14 cellular contexts compared by ENCODE assay signal in genomic region chr16:50744911-50745310, GRCh38. TPM values are rescaled to one million over a fixed set of nuclear protein-coding genes. Genes with fewer than 3 reads are reported as not detected.
DNase-seq lines count a peak whose midpoint lies in the region; ATAC-seq, FAIRE-seq and TF ChIP-seq lines count a peak whose summit lies in the region.
"Had no signal": no experiment of that assay in that cellular context is flagged by ENCODE, and none has a peak within 500 bp of the region (broad histone marks: within the 10 kb centered on the region; RNA-seq: fewer than 3 reads in every experiment).

No MANE protein-coding gene starts in this region.

- no peak for TF ChIP-seq POLR2A in GM12892 (IDR thresholded peaks at IDR 0.05; ENCODE audit: low read depth, low read length)

- intact Hi-C loops in mucosa of descending colon (cut with DNase I, micrococcal nuclease) = no loop called here

- no peak for FAIRE-seq in GM12892 (lab: Jason Lieb, UNC)

- H3K27ac Mint-ChIP-seq in activated naive CD8-positive, alpha-beta T cell = peak overlapping the region; percentile 98
- peak overlapping the region; percentile 97 for H3K27ac Mint-ChIP-seq in memory B cell

- no peak overlapping the region for H3K4me3 ChIP-seq in mucosa of descending colon

- peaks cover 5% of the 10 kb centered on the region for H3K36me3 ChIP-seq in mucosa of descending colon (ENCODE audit: low read depth)

- H3K9me3 ChIP-seq in mucosa of descending colon = no peaks in the 10 kb centered on the region

- peak overlapping the region; percentile 95 for H3K4me3 Mint-ChIP-seq in activated naive CD8-positive, alpha-beta T cell
- H3K4me3 Mint-ChIP-seq in memory B cell = peak overlapping the region; percentile 33

- TF ChIP-seq CTCF in mucosa of descending colon (IDR thresholded peaks at IDR 0.05) = no peak

- no peaks in the 10 kb centered on the region for H3K9me3 Mint-ChIP-seq in activated naive CD8-positive, alpha-beta T cell (ENCODE audit: low read depth)
- no peaks in the 10 kb centered on the region for H3K9me3 Mint-ChIP-seq in memory B cell

- peak; percentile 37 for DNase-seq in AG08396 (ENCODE audit: low spot score)
- peak; percentile 57 for DNase-seq in HCEC 1CT
- no peak for DNase-seq in memory B cell (ENCODE audit: low spot score in 2 of 2)
- DNase-seq in SIG-M5 treated with dmso at 0.1 percent for 504 hours (lab: John Stamatoyannopoulos, UW; ENCODE audit: unreplicated experiment) = no peak
- no peak for DNase-seq in mucosa of descending colon
- no peak for DNase-seq in SIG-M5 (lab: John Stamatoyannopoulos, UW)
- DNase-seq in GM12892 (ENCODE audit: insufficient read length) = no peak
- DNase-seq: activated CD4-positive, alpha-beta T cell treated with anti-CD3 and anti-CD28 coated beads for 4 hours; caudate nucleus; midbrain; NCI-H2171 treated with DMSO at 0.1 percent for 48 hours; Right ventricle myocardium superior; stimulated activated CD4-positive, alpha-beta T cell treated with anti-CD3 and anti-CD28 coated beads, Interleukin-1b, Interleukin-23, amount 100 ng/mL, for 48 hours had no signal

- peaks cover 72% of the 10 kb centered on the region for H3K4me1 Mint-ChIP-seq in activated naive CD8-positive, alpha-beta T cell (ENCODE audit: low read depth)
- H3K4me1 Mint-ChIP-seq in memory B cell = peaks cover 43% of the 10 kb centered on the region

- H3K27me3 Mint-ChIP-seq in activated naive CD8-positive, alpha-beta T cell = no peaks in the 10 kb centered on the region
- no peaks in the 10 kb centered on the region for H3K27me3 Mint-ChIP-seq in memory B cell

- ATAC-seq in memory B cell (ENCODE audit: low read depth) = no peak
- ATAC-seq in mucosa of descending colon = no peak

- H3K36me3 Mint-ChIP-seq in activated naive CD8-positive, alpha-beta T cell = peaks cover 4% of the 10 kb centered on the region
- H3K36me3 Mint-ChIP-seq in memory B cell = peaks cover 23% of the 10 kb centered on the region

- H3K4me1 ChIP-seq in mucosa of descending colon (ENCODE audit: low read depth) = peaks cover 11% of the 10 kb centered on the region

RNA-seq across cellular contexts. Expression of gene CYLD, which starts 3.0 kb away (rescaled TPM):
- total RNA-seq in mucosa of descending colon = 10 to 100 TPM; 24.7 to 44.4 (median 35.5) TPM
- 62.8 TPM for polyA plus RNA-seq in GM12892 (2012; ENCODE audit: missing spikeins)

RNA-seq across cellular contexts. Expression of gene NOD2, which starts 51.5 kb away (rescaled TPM):
- total RNA-seq in mucosa of descending colon = 1 to 10 TPM in 2 of 3 donors, under 1 TPM in 1; 0.87 to 2.4 (median 2.0) TPM
- 7.8 TPM for polyA plus RNA-seq in GM12892 (2012; ENCODE audit: missing spikeins)

Comparison
In these comparisons a context has a peak if more than half of its experiments do, and no peak if none do; other contexts are left out.
1. DNase-seq: peak in AG08396 (single experiment) and HCEC 1CT (single experiment); none in memory B cell (0 of 2), SIG-M5 treated with dmso at 0.1 percent for 504 hours (single experiment), mucosa of descending colon (0 of 3), SIG-M5 (single experiment) and GM12892 (single experiment).